ENCODE assay signal across 11 cellular contexts in the genomic region with DNA sequence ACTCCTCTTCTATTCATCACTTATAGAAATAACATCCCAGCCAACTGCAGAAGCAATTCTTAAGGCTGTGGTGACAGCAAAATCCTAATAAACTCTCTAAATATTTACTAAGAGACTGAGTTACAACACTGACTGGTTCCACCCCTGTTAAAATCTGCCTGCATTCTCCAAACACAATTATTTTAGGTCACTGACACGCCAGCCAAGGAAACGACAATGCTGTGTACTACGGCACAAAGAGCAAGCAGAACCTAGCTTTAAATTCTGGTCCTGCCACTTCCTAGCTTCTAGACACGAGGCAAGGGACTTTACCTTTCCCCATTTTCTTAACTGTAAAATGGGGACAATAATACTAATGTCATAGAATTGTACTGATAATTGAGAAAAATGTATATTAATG.
"Had no signal": no experiment of that assay in that cellular context is flagged by ENCODE, and none has a peak within 500 bp of the region (broad histone marks: within the 10 kb centered on the region; RNA-seq: fewer than 3 reads in every experiment).

No MANE protein-coding gene starts in this region.

- H3K4me3 ChIP-seq: cardiac muscle cell, pancreas had no signal

- DNase-seq: activated CD4-positive, alpha-beta T cell treated with anti-CD3 and anti-CD28 coated beads, Interleukin-2, amount 50 U/mL, for 48 hours; activated CD8-positive, alpha-beta memory T cell treated with anti-CD3 and anti-CD28 coated beads, Interleukin-2, amount 10 ng/mL, durations not matched to agents 7 days and 5 days; activated naive CD4-positive, alpha-beta T cell treated with anti-CD3 and anti-CD28 coated beads, Interleukin-2, amount 50 U/mL, for 16 hours; activated T-cell treated with anti-CD3 and anti-CD28 coated beads, Interleukin-2, amount 50 U/mL, for 24 hours; glutamatergic neuron; pancreas; stimulated activated CD4-positive, alpha-beta T cell treated with anti-CD3 and anti-CD28 coated beads, Interleukin-2, amount 100 ng/mL, for 48 hours; stimulated activated naive CD4-positive, alpha-beta T cell; trophoblast cell had no signal

- H3K4me3 Mint-ChIP-seq: activated CD8-positive, alpha-beta memory T cell treated with anti-CD3 and anti-CD28 coated beads, Interleukin-2, amount 10 ng/mL, durations not matched to agents 7 days and 5 days; activated T-cell treated with anti-CD3 and anti-CD28 coated beads, Interleukin-2, amount 50 U/mL, for 24 hours had no signal

- H3K27ac ChIP-seq: cardiac muscle cell, pancreas had no signal

- H3K27ac Mint-ChIP-seq: activated CD8-positive, alpha-beta memory T cell treated with anti-CD3 and anti-CD28 coated beads, Interleukin-2, amount 10 ng/mL, durations not matched to agents 7 days and 5 days; activated T-cell treated with anti-CD3 and anti-CD28 coated beads, Interleukin-2, amount 50 U/mL, for 24 hours had no signal

- H3K36me3 Mint-ChIP-seq: activated CD8-positive, alpha-beta memory T cell treated with anti-CD3 and anti-CD28 coated beads, Interleukin-2, amount 10 ng/mL, durations not matched to agents 7 days and 5 days had no signal

- H3K36me3 ChIP-seq: cardiac muscle cell, pancreas had no signal

- H3K9me3 Mint-ChIP-seq: activated T-cell treated with anti-CD3 and anti-CD28 coated beads, Interleukin-2, amount 50 U/mL, for 24 hours had no signal

- H3K9me3 ChIP-seq: pancreas had no signal

- ATAC-seq: activated CD8-positive, alpha-beta memory T cell treated with anti-CD3 and anti-CD28 coated beads, Interleukin-2, amount 10 ng/mL, durations not matched to agents 7 days and 5 days; esophagus mucosa; pancreas had no signal

- H3K27me3 ChIP-seq: pancreas had no signal
